In genomic region chr6:166165558-166166313, GRCh38 we compare ENCODE assay signal across 19 cellular contexts. TPM values are rescaled to one million over a fixed set of nuclear protein-coding genes. Genes with fewer than 3 reads are reported as not detected.
"Had no signal": no experiment of that assay in that cellular context is flagged by ENCODE, and none has a peak within 500 bp of the region (broad histone marks: within the 10 kb centered on the region; RNA-seq: fewer than 3 reads in every experiment).

No MANE protein-coding gene starts in this region.

- H3K4me3 Mint-ChIP-seq: activated CD4-positive, alpha-beta memory T cell treated with anti-CD3 and anti-CD28 coated beads, Interleukin-2, amount 10 ng/mL, durations not matched to agents 7 days and 5 days; activated naive CD8-positive, alpha-beta T cell treated with anti-CD3 and anti-CD28 coated beads for 36 hours; activated T-cell treated with anti-CD3 and anti-CD28 coated beads, Interleukin-2, amount 50 U/mL, for 72 hours; dendritic cell treated with granulocyte-macrophage colony-stimulating factor and Interleukin-4, amounts not matched to agents 40 ng/mL and 50 ng/mL, for 4 days; stimulated activated naive CD8-positive, alpha-beta T cell treated with anti-CD3 and anti-CD28 coated beads, Interleukin-15, Interleukin-2, amounts not matched to agents 100 ng/mL and 50 ng/mL, for 24 hours had no signal

- H3K27ac ChIP-seq: parathyroid adenoma, testis had no signal

- H3K27me3 ChIP-seq: testis had no signal

- H3K27ac Mint-ChIP-seq: activated CD4-positive, alpha-beta memory T cell treated with anti-CD3 and anti-CD28 coated beads, Interleukin-2, amount 10 ng/mL, durations not matched to agents 7 days and 5 days; activated naive CD8-positive, alpha-beta T cell treated with anti-CD3 and anti-CD28 coated beads for 36 hours; activated T-cell treated with anti-CD3 and anti-CD28 coated beads, Interleukin-2, amount 50 U/mL, for 72 hours; dendritic cell treated with granulocyte-macrophage colony-stimulating factor and Interleukin-4, amounts not matched to agents 40 ng/mL and 50 ng/mL, for 4 days; nephron; stimulated activated naive CD8-positive, alpha-beta T cell treated with anti-CD3 and anti-CD28 coated beads, Interleukin-15, Interleukin-2, amounts not matched to agents 100 ng/mL and 50 ng/mL, for 24 hours had no signal

- H3K79me2 ChIP-seq: parathyroid adenoma had no signal

- DNase-seq: activated CD4-positive, alpha-beta memory T cell treated with anti-CD3 and anti-CD28 coated beads, Interleukin-2, amount 10 ng/mL, durations not matched to agents 7 days and 5 days; activated gamma-delta T cell treated with Interleukin-2 at 50 U/mL for 16 hours; activated naive CD8-positive, alpha-beta T cell treated with anti-CD3 and anti-CD28 coated beads for 36 hours; activated T-cell treated with anti-CD3 and anti-CD28 coated beads, Interleukin-2, amount 50 U/mL, for 72 hours; cerebellar nuclear complex; islet precursor cell; stimulated activated CD4-positive, alpha-beta T cell treated with anti-CD3 and anti-CD28 coated beads, Interleukin-15, amount 100 ng/mL, for 24 hours; stimulated activated CD4-positive, alpha-beta T cell treated with anti-CD3 and anti-CD28 coated beads, Interleukin-4, amount 100 ng/mL, for 24 hours; testis had no signal

- H3K9me3 Mint-ChIP-seq: activated CD4-positive, alpha-beta memory T cell treated with anti-CD3 and anti-CD28 coated beads, Interleukin-2, amount 10 ng/mL, durations not matched to agents 7 days and 5 days; activated naive CD8-positive, alpha-beta T cell treated with anti-CD3 and anti-CD28 coated beads for 36 hours; activated T-cell treated with anti-CD3 and anti-CD28 coated beads, Interleukin-2, amount 50 U/mL, for 72 hours; dendritic cell treated with granulocyte-macrophage colony-stimulating factor and Interleukin-4, amounts not matched to agents 40 ng/mL and 50 ng/mL, for 4 days; nephron; stimulated activated naive CD8-positive, alpha-beta T cell treated with anti-CD3 and anti-CD28 coated beads, Interleukin-15, Interleukin-2, amounts not matched to agents 100 ng/mL and 50 ng/mL, for 24 hours had no signal

- H3K9ac ChIP-seq: parathyroid adenoma had no signal

- ATAC-seq: activated T-cell treated with anti-CD3 and anti-CD28 coated beads, Interleukin-2, amount 50 U/mL, for 72 hours; left lobe of liver had no signal

- H3K36me3 Mint-ChIP-seq: activated naive CD8-positive, alpha-beta T cell treated with anti-CD3 and anti-CD28 coated beads for 36 hours had no signal

- H2AFZ ChIP-seq: parathyroid adenoma had no signal

- H3K9me3 ChIP-seq: testis had no signal

RNA-seq across cellular contexts. Expression of gene TBXT, which starts 1.9 kb away (rescaled TPM):
- total RNA-seq: activated CD4-positive, alpha-beta memory T cell treated with anti-CD3 and anti-CD28 coated beads, Interleukin-2, amount 10 ng/mL, durations not matched to agents 7 days and 5 days; activated naive CD8-positive, alpha-beta T cell treated with anti-CD3 and anti-CD28 coated beads for 36 hours; activated T-cell treated with anti-CD3 and anti-CD28 coated beads, Interleukin-2, amount 50 U/mL, for 72 hours; glomerular endothelial cell; left lobe of liver; renal cortical epithelial cell; T-helper 2 cell treated with Interferon-gamma antibody and Interleukin-4, amounts not matched to agents 100 ng/mL and 5 ng/mL, for 36 hours; ureter had no signal
- polyA plus RNA-seq: esophagus had no signal
